Comparison of ENCODE assay signal across 11 cellular contexts in genomic region chr11:45383229-45383628, GRCh38.
DNase-seq lines count a peak whose midpoint lies in the region; ATAC-seq and TF ChIP-seq lines count a peak whose summit lies in the region.
"Had no signal": no experiment of that assay in that cellular context is flagged by ENCODE, and none has a peak within 500 bp of the region (broad histone marks: within the 10 kb centered on the region; RNA-seq: fewer than 3 reads in every experiment).

No MANE protein-coding gene starts in this region.

- no peak overlapping the region for H3K27ac Mint-ChIP-seq in activated CD8-positive, alpha-beta T cell treated with anti-CD3 and anti-CD28 coated beads, Interleukin-2, amount 10 ng/mL, durations not matched to agents 7 days and 5 days
- no peak overlapping the region for H3K27ac Mint-ChIP-seq in activated CD8-positive, alpha-beta T cell treated with anti-CD3 and anti-CD28 coated beads for 36 hours

- H3K9me3 Mint-ChIP-seq in activated CD8-positive, alpha-beta T cell treated with anti-CD3 and anti-CD28 coated beads, Interleukin-2, amount 10 ng/mL, durations not matched to agents 7 days and 5 days (ENCODE audit: insufficient read depth) = no peaks in the 10 kb centered on the region
- H3K9me3 Mint-ChIP-seq in activated CD8-positive, alpha-beta T cell treated with anti-CD3 and anti-CD28 coated beads for 36 hours = peaks cover 1% of the 10 kb centered on the region
- H3K9me3 Mint-ChIP-seq: neural crest cell had no signal

- H3K4me3 Mint-ChIP-seq in activated CD8-positive, alpha-beta T cell treated with anti-CD3 and anti-CD28 coated beads, Interleukin-2, amount 10 ng/mL, durations not matched to agents 7 days and 5 days = no peak overlapping the region
- no peak overlapping the region for H3K4me3 Mint-ChIP-seq in activated CD8-positive, alpha-beta T cell treated with anti-CD3 and anti-CD28 coated beads for 36 hours
- H3K4me3 Mint-ChIP-seq: neural crest cell had no signal

- no peak overlapping the region for H3K9ac ChIP-seq in mammary epithelial cell (ENCODE audit: insufficient read depth, low read length)

- no peak for TF ChIP-seq POLR2A in spleen (IDR thresholded peaks at IDR 0.05)

- H4K20me1 ChIP-seq in mammary epithelial cell (ENCODE audit: insufficient read depth, low read length) = no peaks in the 10 kb centered on the region

- intact Hi-C loops in activated CD8-positive, alpha-beta T cell treated with anti-CD3 and anti-CD28 coated beads for 36 hours (cut with micrococcal nuclease) = no loop called here
- intact Hi-C loops in mammary epithelial cell (cut with micrococcal nuclease) (no loop called here), spleen (cut with DNase I; ENCODE audit: low total_unique reads) (no loop called here)

- in situ Hi-C loops in mammary epithelial cell (cut with MboI; ENCODE audit: low sequenced_read_pairs in 2 of 2) = no loop called here

- H3K9me3 ChIP-seq in mammary epithelial cell (replicated peaks; ENCODE audit: insufficient read depth, low read length) (no peaks in the 10 kb centered on the region), spleen (no peaks in the 10 kb centered on the region)
- H3K9me3 ChIP-seq: thoracic aorta had no signal

- H3K27me3 ChIP-seq in mammary epithelial cell (ENCODE audit: insufficient read depth, low read length) (no peaks in the 10 kb centered on the region), spleen (replicated peaks in 1 of 7) (peaks cover 0 to 79% (median 0%) of the 10 kb centered on the region in 7 donors)

- dilution Hi-C loops in mammary epithelial cell (cut with HindIII; ENCODE audit: low sequenced_read_pairs) = no loop called here

- H3K4me2 ChIP-seq in mammary epithelial cell (ENCODE audit: insufficient read depth, low read depth, low read length) = no peak overlapping the region

- H3K4me3 ChIP-seq in mammary epithelial cell (replicated peaks in 1 of 3; ENCODE audit: insufficient read depth in 1 of 3, low read depth in 2 of 3, low read length in 3 of 3) = no peak overlapping the region
- no peak overlapping the region for H3K4me3 ChIP-seq in spleen
- H3K4me3 ChIP-seq: thoracic aorta had no signal

- H3K27ac ChIP-seq in mammary epithelial cell (ENCODE audit: insufficient read depth, low read depth, low read length) = no peak overlapping the region
- no peak overlapping the region for H3K27ac ChIP-seq in spleen
- H3K27ac ChIP-seq: thoracic aorta had no signal

- H3K4me1 Mint-ChIP-seq in activated CD8-positive, alpha-beta T cell treated with anti-CD3 and anti-CD28 coated beads, Interleukin-2, amount 10 ng/mL, durations not matched to agents 7 days and 5 days (ENCODE audit: low read depth) = peaks cover 14% of the 10 kb centered on the region
- peaks cover 5% of the 10 kb centered on the region for H3K4me1 Mint-ChIP-seq in activated CD8-positive, alpha-beta T cell treated with anti-CD3 and anti-CD28 coated beads for 36 hours (ENCODE audit: low read depth)
- H3K4me1 Mint-ChIP-seq: neural crest cell had no signal

- no peaks in the 10 kb centered on the region for H3K36me3 Mint-ChIP-seq in activated CD8-positive, alpha-beta T cell treated with anti-CD3 and anti-CD28 coated beads, Interleukin-2, amount 10 ng/mL, durations not matched to agents 7 days and 5 days (ENCODE audit: low read depth)
- no peaks in the 10 kb centered on the region for H3K36me3 Mint-ChIP-seq in activated CD8-positive, alpha-beta T cell treated with anti-CD3 and anti-CD28 coated beads for 36 hours (ENCODE audit: low read depth)

- H3K4me1 ChIP-seq in mammary epithelial cell (ENCODE audit: insufficient read depth, low read length) (peaks cover 4% of the 10 kb centered on the region), spleen (no peaks in the 10 kb centered on the region)

- TF ChIP-seq CTCF in activated CD8-positive, alpha-beta T cell treated with anti-CD3 and anti-CD28 coated beads for 36 hours (IDR thresholded peaks at IDR 0.05) = no peak
- TF ChIP-seq CTCF in mammary epithelial cell (conservative IDR thresholded peaks at IDR 0.05 in 1 of 2, IDR thresholded peaks at IDR 0.05 in 1 of 2; ENCODE audit: extremely low read depth in 1 of 2, insufficient read depth in 1 of 2, low read depth in 1 of 2, low read length in 2 of 2) (no peak), spleen (IDR thresholded peaks at IDR 0.05 in 8 of 11, conservative IDR thresholded peaks at IDR 0.05 in 3 of 11) (no peak)

- H2AFZ ChIP-seq in mammary epithelial cell (ENCODE audit: low read depth, low read length) = no peak overlapping the region

- DNase-seq in activated CD8-positive, alpha-beta T cell treated with anti-CD3 and anti-CD28 coated beads, Interleukin-2, amount 10 ng/mL, durations not matched to agents 7 days and 5 days = no peak
- no peak for DNase-seq in activated CD8-positive, alpha-beta T cell treated with anti-CD3 and anti-CD28 coated beads for 36 hours
- DNase-seq in MV-4-11 (lab: John Stamatoyannopoulos, UW) (peak; percentile 98), mammary epithelial cell (peak; percentile 6), spleen (peak; percentile 32), NCI-H2107 (lab: John Stamatoyannopoulos, UW) (no peak), HuH-7 (ENCODE audit: low spot score) (no peak), amniotic stem cell (lab: John Stamatoyannopoulos, UW) (no peak)
- DNase-seq: stimulated activated CD4-positive, alpha-beta T cell treated with anti-CD3 and anti-CD28 coated beads, Interleukin-4, amount 100 ng/mL, for 24 hours had no signal

- H3K79me2 ChIP-seq in mammary epithelial cell (ENCODE audit: insufficient read depth, low read length) = no peaks in the 10 kb centered on the region

- no peaks in the 10 kb centered on the region for H3K36me3 ChIP-seq in mammary epithelial cell (ENCODE audit: insufficient read depth, low read length)
- H3K36me3 ChIP-seq in spleen = no peaks in the 10 kb centered on the region
- H3K36me3 ChIP-seq: thoracic aorta had no signal

- CTCF ChIA-PET in activated CD8-positive, alpha-beta T cell treated with anti-CD3 and anti-CD28 coated beads, Interleukin-2, amount 10 ng/mL, durations not matched to agents 7 days and 5 days (lab: Charles Lee) = no interaction called here
- CTCF ChIA-PET in activated CD8-positive, alpha-beta T cell treated with anti-CD3 and anti-CD28 coated beads for 36 hours (lab: Charles Lee) = interaction anchor here (0.8 to 5.0 kb wide), 2 partner anchors 12 to 43 kb away, joined by 3 to 29 read pairs; no protein-coding TSS in a partner anchor
- CTCF ChIA-PET in mammary epithelial cell (lab: Charles Lee; ENCODE audit: low non-redundant PET) = no interaction called here

- POLR2A ChIA-PET in activated CD8-positive, alpha-beta T cell treated with anti-CD3 and anti-CD28 coated beads, Interleukin-2, amount 10 ng/mL, durations not matched to agents 7 days and 5 days (lab: Charles Lee) = no interaction called here
- POLR2A ChIA-PET in activated CD8-positive, alpha-beta T cell treated with anti-CD3 and anti-CD28 coated beads for 36 hours (lab: Charles Lee) = no interaction called here

- H3K27me3 Mint-ChIP-seq in activated CD8-positive, alpha-beta T cell treated with anti-CD3 and anti-CD28 coated beads, Interleukin-2, amount 10 ng/mL, durations not matched to agents 7 days and 5 days (ENCODE audit: low read depth) = peaks cover 20% of the 10 kb centered on the region
- no peaks in the 10 kb centered on the region for H3K27me3 Mint-ChIP-seq in activated CD8-positive, alpha-beta T cell treated with anti-CD3 and anti-CD28 coated beads for 36 hours

- ATAC-seq in activated CD8-positive, alpha-beta T cell treated with anti-CD3 and anti-CD28 coated beads, Interleukin-2, amount 10 ng/mL, durations not matched to agents 7 days and 5 days = peak; percentile 21
- ATAC-seq in activated CD8-positive, alpha-beta T cell treated with anti-CD3 and anti-CD28 coated beads for 36 hours = no peak

- BruUV-seq in mammary epithelial cell (replicated peaks; lab: Mats Ljungman, UMichigan) = no TSS peak

- 27% methylated on average over 5 of the region's 6 CpGs for WGBS in mammary epithelial cell (ENCODE audit: low coverage, missing lambda C conversion rate)
- WGBS in spleen, 5 donors = 13 to 31% (median 28%) methylated on average over 6 of the region's 6 CpGs

Comparison
In these comparisons a context has a peak if more than half of its experiments do, and no peak if none do; other contexts are left out.
1. DNase-seq: peak in MV-4-11 (single experiment), mammary epithelial cell (single experiment) and spleen (single experiment); none in activated CD8-positive, alpha-beta T cell treated with anti-CD3 and anti-CD28 coated beads, Interleukin-2, amount 10 ng/mL, durations not matched to agents 7 days and 5 days (single experiment), activated CD8-positive, alpha-beta T cell treated with anti-CD3 and anti-CD28 coated beads for 36 hours (single experiment), NCI-H2107 (single experiment), HuH-7 (single experiment) and amniotic stem cell (single experiment).